In genomic region chr22:46742576-46743221, GRCh38 we compare ENCODE assay signal across 19 cellular contexts. TPM values are rescaled to one million over a fixed set of nuclear protein-coding genes. Genes with fewer than 3 reads are reported as not detected.
A peak's percentile ranks its signal among the peaks of the same experiment; 100 is the strongest.
DNase-seq lines count a peak whose midpoint lies in the region; ATAC-seq and TF ChIP-seq lines count a peak whose summit lies in the region.
"Had no signal": no experiment of that assay in that cellular context is flagged by ENCODE, and none has a peak within 500 bp of the region (broad histone marks: within the 10 kb centered on the region; RNA-seq: fewer than 3 reads in every experiment).

No MANE protein-coding gene starts in this region.

- peak overlapping the region; percentile 25 for H3K27ac Mint-ChIP-seq in activated T-helper 17 cell treated with anti-CD3 and anti-CD28 coated beads, Interleukin-2, amount 50 U/mL, for 72 hours
- peak overlapping the region; percentile 75 for H3K27ac Mint-ChIP-seq in type B pancreatic cell
- H3K27ac Mint-ChIP-seq in activated CD8-positive, alpha-beta memory T cell treated with anti-CD3 and anti-CD28 coated beads, Interleukin-2, amount 10 ng/mL, durations not matched to agents 7 days and 5 days: no peak overlapping the region
- H3K27ac Mint-ChIP-seq: natural killer cell had no signal

- H3K27ac ChIP-seq in right cardiac atrium (ENCODE audit: low read length) (no peak overlapping the region), heart right ventricle (peak overlapping the region in 2 of 10 donors; percentile 98 to 99)
- H3K27ac ChIP-seq: KMS-11, SJCRH30 had no signal

- H3K36me3 Mint-ChIP-seq in activated T-helper 17 cell treated with anti-CD3 and anti-CD28 coated beads, Interleukin-2, amount 50 U/mL, for 72 hours (ENCODE audit: low read depth): peaks cover 4% of the 10 kb centered on the region
- H3K36me3 Mint-ChIP-seq in type B pancreatic cell: no peaks in the 10 kb centered on the region
- H3K36me3 Mint-ChIP-seq in activated CD8-positive, alpha-beta memory T cell treated with anti-CD3 and anti-CD28 coated beads, Interleukin-2, amount 10 ng/mL, durations not matched to agents 7 days and 5 days: peaks cover 3% of the 10 kb centered on the region
- H3K36me3 Mint-ChIP-seq: natural killer cell had no signal

- no peak for ATAC-seq in right cardiac atrium
- ATAC-seq in heart right ventricle: no peak
- ATAC-seq in activated T-helper 17 cell treated with anti-CD3 and anti-CD28 coated beads, Interleukin-2, amount 50 U/mL, for 72 hours (replicated peaks): no peak
- ATAC-seq in activated CD8-positive, alpha-beta memory T cell treated with anti-CD3 and anti-CD28 coated beads, Interleukin-2, amount 10 ng/mL, durations not matched to agents 7 days and 5 days: no peak
- ATAC-seq: natural killer cell had no signal

- CTCF ChIA-PET in activated CD8-positive, alpha-beta memory T cell treated with anti-CD3 and anti-CD28 coated beads, Interleukin-2, amount 10 ng/mL, durations not matched to agents 7 days and 5 days (lab: Charles Lee): no interaction called here

- peak in 2 of 3 donors; percentile 5 to 6 for DNase-seq in right cardiac atrium
- no peak for DNase-seq in heart right ventricle
- peak; percentile 40 for DNase-seq in M059J (ENCODE audit: low read depth)
- DNase-seq in type B pancreatic cell (ENCODE audit: extremely low spot score, unreplicated experiment): no peak
- no peak for DNase-seq in activated CD8-positive, alpha-beta memory T cell treated with anti-CD3 and anti-CD28 coated beads, Interleukin-2, amount 10 ng/mL, durations not matched to agents 7 days and 5 days
- DNase-seq in NCI-H1105 (lab: John Stamatoyannopoulos, UW): no peak
- no peak for DNase-seq in dermis blood vessel endothelial cell
- DNase-seq: activated CD4-positive, CD25-positive, alpha-beta regulatory T cell; activated CD8-positive, alpha-beta memory T cell treated with anti-CD3 and anti-CD28 coated beads for 24 hours; caudate nucleus; COR-L47; mammary epithelial cell; natural killer cell; NCI-H1105 treated with DMSO at 0.1 percent for 48 hours; NCI-H446; SJCRH30; stimulated activated CD4-positive, alpha-beta T cell treated with anti-CD3 and anti-CD28 coated beads, Interleukin-4, amount 100 ng/mL, for 1 hour had no signal

- intact Hi-C loops in right cardiac atrium (cut with DNase I) (no loop called here), heart right ventricle (cut with DNase I) (no loop called here)

- H3K4me1 ChIP-seq in right cardiac atrium (ENCODE audit: control insufficient read depth, insufficient read depth, low read length) (peaks cover 3% of the 10 kb centered on the region), heart right ventricle (peaks cover 9 to 43% (median 32%) of the 10 kb centered on the region in 9 donors)

- H3K36me3 ChIP-seq in heart right ventricle: no peaks in the 10 kb centered on the region
- H3K36me3 ChIP-seq: SJCRH30 had no signal

- no peaks in the 10 kb centered on the region for H3K27me3 ChIP-seq in right cardiac atrium (ENCODE audit: control insufficient read depth, insufficient read depth)
- H3K27me3 ChIP-seq in heart right ventricle: no peaks in the 10 kb centered on the region
- H3K27me3 ChIP-seq: SJCRH30 had no signal

- no peaks in the 10 kb centered on the region for H3K9me3 Mint-ChIP-seq in activated T-helper 17 cell treated with anti-CD3 and anti-CD28 coated beads, Interleukin-2, amount 50 U/mL, for 72 hours
- no peaks in the 10 kb centered on the region for H3K9me3 Mint-ChIP-seq in type B pancreatic cell
- H3K9me3 Mint-ChIP-seq in activated CD8-positive, alpha-beta memory T cell treated with anti-CD3 and anti-CD28 coated beads, Interleukin-2, amount 10 ng/mL, durations not matched to agents 7 days and 5 days (ENCODE audit: low read depth): peaks cover 5% of the 10 kb centered on the region
- H3K9me3 Mint-ChIP-seq: natural killer cell had no signal

- peaks cover 4% of the 10 kb centered on the region for H3K4me1 Mint-ChIP-seq in activated T-helper 17 cell treated with anti-CD3 and anti-CD28 coated beads, Interleukin-2, amount 50 U/mL, for 72 hours
- H3K4me1 Mint-ChIP-seq in type B pancreatic cell (ENCODE audit: unreplicated experiment): peaks cover 9% of the 10 kb centered on the region
- peaks cover 6% of the 10 kb centered on the region for H3K4me1 Mint-ChIP-seq in activated CD8-positive, alpha-beta memory T cell treated with anti-CD3 and anti-CD28 coated beads, Interleukin-2, amount 10 ng/mL, durations not matched to agents 7 days and 5 days

- no peaks in the 10 kb centered on the region for H3K27me3 Mint-ChIP-seq in activated T-helper 17 cell treated with anti-CD3 and anti-CD28 coated beads, Interleukin-2, amount 50 U/mL, for 72 hours
- peaks cover 13% of the 10 kb centered on the region for H3K27me3 Mint-ChIP-seq in type B pancreatic cell
- H3K27me3 Mint-ChIP-seq in activated CD8-positive, alpha-beta memory T cell treated with anti-CD3 and anti-CD28 coated beads, Interleukin-2, amount 10 ng/mL, durations not matched to agents 7 days and 5 days: no peaks in the 10 kb centered on the region

- TF ChIP-seq CTCF in heart right ventricle (IDR thresholded peaks at IDR 0.05): no peak
- no peak for TF ChIP-seq CTCF in type B pancreatic cell (conservative IDR thresholded peaks at IDR 0.05)

- WGBS in right cardiac atrium: 79% methylated on average over 6 of the region's 6 CpGs
- WGBS in heart right ventricle, 2 donors: 82 to 84% methylated on average over 6 of the region's 6 CpGs

- H3K9me3 ChIP-seq in right cardiac atrium (ENCODE audit: control insufficient read depth, low read length): no peaks in the 10 kb centered on the region
- no peaks in the 10 kb centered on the region for H3K9me3 ChIP-seq in heart right ventricle
- H3K9me3 ChIP-seq: SJCRH30 had no signal

- H3K4me3 ChIP-seq in right cardiac atrium (ENCODE audit: low read length) (no peak overlapping the region), heart right ventricle (no peak overlapping the region)
- H3K4me3 ChIP-seq: SJCRH30 had no signal

- no peak overlapping the region for H3K4me3 Mint-ChIP-seq in activated T-helper 17 cell treated with anti-CD3 and anti-CD28 coated beads, Interleukin-2, amount 50 U/mL, for 72 hours
- H3K4me3 Mint-ChIP-seq in type B pancreatic cell: peak overlapping the region; percentile 34
- no peak overlapping the region for H3K4me3 Mint-ChIP-seq in activated CD8-positive, alpha-beta memory T cell treated with anti-CD3 and anti-CD28 coated beads, Interleukin-2, amount 10 ng/mL, durations not matched to agents 7 days and 5 days
- H3K4me3 Mint-ChIP-seq: natural killer cell had no signal

RNA-seq across cellular contexts. Expression of gene CERK, which starts 4.6 kb away (rescaled TPM):
- total RNA-seq in right cardiac atrium (10 to 100 TPM; 59.5 to 83.5 (median 68.7) TPM), heart right ventricle (10 to 100 TPM; 50.9 to 97.0 (median 74.2) TPM), type B pancreatic cell (ENCODE audit: low replicate concordance) (43.3 and 67.5 TPM in 2 replicates), dermis blood vessel endothelial cell (87.8 and 106 TPM in 2 replicates)
- polyA plus RNA-seq in right cardiac atrium (32.6 TPM), heart right ventricle (10 to 100 TPM; 21.5 to 55.3 TPM)
- total RNA-seq in M059J (2014; rRNA removed; shearing (Covaris generic)): 12.2 and 22.8 TPM in 2 replicates
- total RNA-seq in activated T-helper 17 cell treated with anti-CD3 and anti-CD28 coated beads, Interleukin-2, amount 50 U/mL, for 72 hours: 100 to 1,000 TPM in 1 of 2 donors, 10 to 100 TPM in 1; 90.7 to 124 TPM
- 10 to 100 TPM; 53.3 to 59.7 TPM for total RNA-seq in activated CD8-positive, alpha-beta memory T cell treated with anti-CD3 and anti-CD28 coated beads, Interleukin-2, amount 10 ng/mL, durations not matched to agents 7 days and 5 days

RNA-seq across cellular contexts. Expression of gene TBC1D22A, which starts 19.8 kb away (rescaled TPM):
- total RNA-seq in right cardiac atrium: 10 to 100 TPM; 15.3 to 17.3 (median 16.4) TPM
- 12.0 TPM for polyA plus RNA-seq in right cardiac atrium
- 10 to 100 TPM; 14.6 to 27.9 (median 18.0) TPM for total RNA-seq in heart right ventricle
- 10 to 100 TPM in 1 of 2 donors, 1 to 10 TPM in 1; 7.2 to 13.2 TPM for polyA plus RNA-seq in heart right ventricle
- 6.8 and 7.3 TPM in 2 replicates for total RNA-seq in M059J (2014; rRNA removed; shearing (Covaris generic))
- 100 to 1,000 TPM in 1 of 2 donors, 10 to 100 TPM in 1; 52.4 to 108 TPM for total RNA-seq in activated T-helper 17 cell treated with anti-CD3 and anti-CD28 coated beads, Interleukin-2, amount 50 U/mL, for 72 hours
- total RNA-seq in type B pancreatic cell (ENCODE audit: low replicate concordance): 16.2 and 24.6 TPM in 2 replicates
- 10 to 100 TPM; 32.6 to 44.9 TPM for total RNA-seq in activated CD8-positive, alpha-beta memory T cell treated with anti-CD3 and anti-CD28 coated beads, Interleukin-2, amount 10 ng/mL, durations not matched to agents 7 days and 5 days
- total RNA-seq in dermis blood vessel endothelial cell: 19.4 and 23.8 TPM in 2 replicates

Comparison
In these comparisons a context has a peak if more than half of its experiments do, and no peak if none do; other contexts are left out.
1. DNase-seq: peak in right cardiac atrium (2 of 3) and M059J (single experiment); none in heart right ventricle (0 of 2), type B pancreatic cell (single experiment), activated CD8-positive, alpha-beta memory T cell treated with anti-CD3 and anti-CD28 coated beads, Interleukin-2, amount 10 ng/mL, durations not matched to agents 7 days and 5 days (single experiment), NCI-H1105 (single experiment) and dermis blood vessel endothelial cell (single experiment).